ENCODE assay signal across 1 cellular context in genomic region chr14:37187840-37188577, GRCh38. TPM values are rescaled to one million over a fixed set of nuclear protein-coding genes. Genes with fewer than 3 reads are reported as not detected.
"Had no signal": no experiment of that assay in that cellular context is flagged by ENCODE, and none has a peak within 500 bp of the region (broad histone marks: within the 10 kb centered on the region; RNA-seq: fewer than 3 reads in every experiment).

No MANE protein-coding gene starts in this region.

RNA-seq across cellular contexts. Expression of gene SLC25A21, which starts 15.6 kb away (rescaled TPM):
- polyA plus RNA-seq: SK-N-SH had no signal
